17 cellular contexts compared by ENCODE assay signal in the genomic region with DNA sequence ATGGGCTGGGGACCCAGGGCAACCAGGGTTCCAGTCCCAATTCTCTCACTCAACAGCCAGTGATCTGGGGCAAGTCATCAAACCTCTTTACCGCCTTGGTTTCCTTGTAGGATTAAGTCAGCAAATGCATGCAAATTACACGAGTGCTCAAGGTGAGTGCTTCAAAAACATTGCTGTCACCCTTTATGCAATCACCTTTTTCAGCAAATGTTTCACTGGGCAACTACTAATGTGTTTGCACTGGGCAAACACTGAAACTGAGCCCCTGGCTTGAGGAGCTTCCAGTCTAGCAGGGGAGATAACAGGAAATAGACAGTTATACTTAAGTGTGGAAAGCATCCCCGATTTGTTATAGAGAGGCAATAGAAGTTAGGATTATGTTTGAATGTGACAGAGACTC. TPM values are rescaled to one million over a fixed set of nuclear protein-coding genes. Genes with fewer than 3 reads are reported as not detected.
DNase-seq lines count a peak whose midpoint lies in the region; ATAC-seq and TF ChIP-seq lines count a peak whose summit lies in the region.
"Had no signal": no experiment of that assay in that cellular context is flagged by ENCODE, and none has a peak within 500 bp of the region (broad histone marks: within the 10 kb centered on the region; RNA-seq: fewer than 3 reads in every experiment).

No MANE protein-coding gene starts in this region.

- no peak overlapping the region for H3K4me3 Mint-ChIP-seq in Calu3 (ENCODE audit: low read depth, unreplicated experiment)
- H3K4me3 Mint-ChIP-seq in activated T-helper 2 cell treated with anti-CD3 and anti-CD28 coated beads, Interferon-gamma antibody, Interleukin-2, Interleukin-4, amounts not matched to agents 10 μg/mL and 5 μg/mL and 100 μg/mL, durations not matched to agents 14 hours and 24 hours and 36 hours (ENCODE audit: low read depth), result no peak overlapping the region
- H3K4me3 Mint-ChIP-seq: B cell; CD8-positive, alpha-beta T cell; H9; IgD-negative memory B cell had no signal

- no peak for TF ChIP-seq CTCF in Calu3 (IDR thresholded peaks at IDR 0.05; ENCODE audit: unreplicated experiment)

- DNase-seq in Calu3 (no peak), DMS53 treated with DMSO at 0.1 percent for 48 hours (lab: John Stamatoyannopoulos, UW; ENCODE audit: unreplicated experiment) (peak; percentile 27), HuH-7.5 (ENCODE audit: low spot score) (peak; percentile 25), left lobe of liver (ENCODE audit: low spot score) (no peak), hepatic stellate cell (ENCODE audit: low spot score) (no peak), islet precursor cell (no peak), globus pallidus (ENCODE audit: low spot score) (no peak)
- DNase-seq in activated T-helper 2 cell treated with anti-CD3 and anti-CD28 coated beads, Interferon-gamma antibody, Interleukin-2, Interleukin-4, amounts not matched to agents 10 μg/mL and 5 μg/mL and 100 μg/mL, durations not matched to agents 14 hours and 24 hours and 36 hours (ENCODE audit: low spot score), result no peak
- DNase-seq: CD8-positive, alpha-beta T cell; DMS 273 treated with DMSO at 0.1 percent for 48 hours; DMS79 treated with DMSO at 0.1 percent for 48 hours; GF-D8; H9; KBM-7 had no signal

- intact Hi-C loops in Calu3 (cut with micrococcal nuclease; ENCODE audit: unreplicated experiment), result no loop called here
- intact Hi-C loops in activated T-helper 2 cell treated with anti-CD3 and anti-CD28 coated beads, Interferon-gamma antibody, Interleukin-2, Interleukin-4, amounts not matched to agents 10 μg/mL and 5 μg/mL and 100 μg/mL, durations not matched to agents 14 hours and 24 hours and 36 hours (cut with micrococcal nuclease), result no loop called here

- H3K27ac Mint-ChIP-seq in Calu3 (ENCODE audit: unreplicated experiment), result peak overlapping the region; percentile 42
- H3K27ac Mint-ChIP-seq in activated T-helper 2 cell treated with anti-CD3 and anti-CD28 coated beads, Interferon-gamma antibody, Interleukin-2, Interleukin-4, amounts not matched to agents 10 μg/mL and 5 μg/mL and 100 μg/mL, durations not matched to agents 14 hours and 24 hours and 36 hours, result no peak overlapping the region
- H3K27ac Mint-ChIP-seq: B cell; CD8-positive, alpha-beta T cell; IgD-negative memory B cell had no signal

- no peaks in the 10 kb centered on the region for H3K9me3 Mint-ChIP-seq in Calu3 (ENCODE audit: low read depth, unreplicated experiment)
- no peaks in the 10 kb centered on the region for H3K9me3 Mint-ChIP-seq in activated T-helper 2 cell treated with anti-CD3 and anti-CD28 coated beads, Interferon-gamma antibody, Interleukin-2, Interleukin-4, amounts not matched to agents 10 μg/mL and 5 μg/mL and 100 μg/mL, durations not matched to agents 14 hours and 24 hours and 36 hours
- H3K9me3 Mint-ChIP-seq: CD8-positive, alpha-beta T cell; H9 had no signal

- no TSS peak for BruUV-seq in Calu3 (replicated peaks; lab: Mats Ljungman, UMichigan)

- ATAC-seq in left lobe of liver, result peak; percentile 41
- ATAC-seq: CD8-positive, alpha-beta T cell had no signal

- peaks cover 14% of the 10 kb centered on the region for H3K36me3 Mint-ChIP-seq in Calu3 (ENCODE audit: insufficient read depth, unreplicated experiment)
- no peaks in the 10 kb centered on the region for H3K36me3 Mint-ChIP-seq in activated T-helper 2 cell treated with anti-CD3 and anti-CD28 coated beads, Interferon-gamma antibody, Interleukin-2, Interleukin-4, amounts not matched to agents 10 μg/mL and 5 μg/mL and 100 μg/mL, durations not matched to agents 14 hours and 24 hours and 36 hours (ENCODE audit: low read depth)
- H3K36me3 Mint-ChIP-seq: CD8-positive, alpha-beta T cell had no signal

- no peaks in the 10 kb centered on the region for H3K27me3 Mint-ChIP-seq in Calu3 (ENCODE audit: unreplicated experiment)
- peaks cover 6% of the 10 kb centered on the region for H3K27me3 Mint-ChIP-seq in activated T-helper 2 cell treated with anti-CD3 and anti-CD28 coated beads, Interferon-gamma antibody, Interleukin-2, Interleukin-4, amounts not matched to agents 10 μg/mL and 5 μg/mL and 100 μg/mL, durations not matched to agents 14 hours and 24 hours and 36 hours (ENCODE audit: low read depth)

- peaks cover 8% of the 10 kb centered on the region for H3K4me1 Mint-ChIP-seq in Calu3 (ENCODE audit: low read depth, unreplicated experiment)
- no peaks in the 10 kb centered on the region for H3K4me1 Mint-ChIP-seq in activated T-helper 2 cell treated with anti-CD3 and anti-CD28 coated beads, Interferon-gamma antibody, Interleukin-2, Interleukin-4, amounts not matched to agents 10 μg/mL and 5 μg/mL and 100 μg/mL, durations not matched to agents 14 hours and 24 hours and 36 hours (ENCODE audit: low read depth)
- H3K4me1 Mint-ChIP-seq: B cell, IgD-negative memory B cell had no signal

- CTCF ChIA-PET in Calu3 (lab: Charles Lee), result no interaction called here

RNA-seq across cellular contexts. Expression of gene DMC1, which starts 37.7 kb away (rescaled TPM):
- total RNA-seq in Calu3 (2022) (4.1 and 4.4 TPM in 2 replicates), left lobe of liver (not detected)
- 10.8 and 13.6 TPM in 2 replicates for total RNA-seq in activated T-helper 2 cell treated with anti-CD3 and anti-CD28 coated beads, Interferon-gamma antibody, Interleukin-2, Interleukin-4, amounts not matched to agents 10 μg/mL and 5 μg/mL and 100 μg/mL, durations not matched to agents 14 hours and 24 hours and 36 hours
- total RNA-seq: HT-29 had no signal

RNA-seq across cellular contexts. Expression of gene FAM227A, which starts 48.5 kb away (rescaled TPM):
- total RNA-seq in Calu3 (2022) (9.6 and 10.8 TPM in 2 replicates), left lobe of liver (0.03 TPM)
- total RNA-seq in activated T-helper 2 cell treated with anti-CD3 and anti-CD28 coated beads, Interferon-gamma antibody, Interleukin-2, Interleukin-4, amounts not matched to agents 10 μg/mL and 5 μg/mL and 100 μg/mL, durations not matched to agents 14 hours and 24 hours and 36 hours, result 0.05 and 0.28 TPM in 2 replicates

RNA-seq across cellular contexts. Expression of gene CBY1, which starts 48.8 kb away (rescaled TPM):
- total RNA-seq in Calu3 (2022), result 40.9 and 42.7 TPM in 2 replicates
- total RNA-seq in left lobe of liver, result 13.7 TPM
- 10.3 and 11.2 TPM in 2 replicates for total RNA-seq in activated T-helper 2 cell treated with anti-CD3 and anti-CD28 coated beads, Interferon-gamma antibody, Interleukin-2, Interleukin-4, amounts not matched to agents 10 μg/mL and 5 μg/mL and 100 μg/mL, durations not matched to agents 14 hours and 24 hours and 36 hours

Comparison
In these comparisons a context has a peak if more than half of its experiments do, and no peak if none do; other contexts are left out.
1. DNase-seq: peak in DMS53 treated with DMSO at 0.1 percent for 48 hours (single experiment) and HuH-7.5 (single experiment); none in Calu3 (single experiment), left lobe of liver (single experiment), activated T-helper 2 cell treated with anti-CD3 and anti-CD28 coated beads, Interferon-gamma antibody, Interleukin-2, Interleukin-4, amounts not matched to agents 10 μg/mL and 5 μg/mL and 100 μg/mL, durations not matched to agents 14 hours and 24 hours and 36 hours (single experiment), hepatic stellate cell (single experiment), islet precursor cell (single experiment) and globus pallidus (single experiment).